In genomic region chr17:66739553-66739952, GRCh38 we compare ENCODE assay signal across 14 cellular contexts.
DNase-seq lines count a peak whose midpoint lies in the region; ATAC-seq and TF ChIP-seq lines count a peak whose summit lies in the region.
"Had no signal": no experiment of that assay in that cellular context is flagged by ENCODE, and none has a peak within 500 bp of the region (broad histone marks: within the 10 kb centered on the region; RNA-seq: fewer than 3 reads in every experiment).

No MANE protein-coding gene starts in this region.

- TF ChIP-seq CTCF in activated CD8-positive, alpha-beta T cell treated with anti-CD3 and anti-CD28 coated beads for 36 hours (IDR thresholded peaks at IDR 0.05): no peak

- intact Hi-C loops in activated CD8-positive, alpha-beta T cell treated with anti-CD3 and anti-CD28 coated beads for 36 hours (cut with micrococcal nuclease): no loop called here

- H2BK5ac ChIP-seq in mesendoderm (ENCODE audit: low read length): no peak overlapping the region

- no peak overlapping the region for H2BK120ac ChIP-seq in mesendoderm (ENCODE audit: low read depth, low read length)

- no peaks in the 10 kb centered on the region for H3K27me3 Mint-ChIP-seq in activated CD8-positive, alpha-beta T cell treated with anti-CD3 and anti-CD28 coated beads, Interleukin-2, amount 10 ng/mL, durations not matched to agents 7 days and 5 days (ENCODE audit: low read depth)
- H3K27me3 Mint-ChIP-seq in activated CD8-positive, alpha-beta T cell treated with anti-CD3 and anti-CD28 coated beads for 36 hours: no peaks in the 10 kb centered on the region
- no peaks in the 10 kb centered on the region for H3K27me3 Mint-ChIP-seq in stimulated activated naive CD8-positive, alpha-beta T cell treated with anti-CD3 and anti-CD28 coated beads, Interleukin-15, amount 100 ng/mL, for 72 hours
- H3K27me3 Mint-ChIP-seq: CD4-positive, alpha-beta T cell had no signal

- CTCF ChIA-PET in activated CD8-positive, alpha-beta T cell treated with anti-CD3 and anti-CD28 coated beads, Interleukin-2, amount 10 ng/mL, durations not matched to agents 7 days and 5 days (lab: Charles Lee): interaction anchor here (0.6 kb wide), 1 partner anchor 329 kb away, joined by 3 read pairs; no protein-coding TSS in a partner anchor
- CTCF ChIA-PET in activated CD8-positive, alpha-beta T cell treated with anti-CD3 and anti-CD28 coated beads for 36 hours (lab: Charles Lee): interaction anchor here (1.1 to 1.4 kb wide), 2 partner anchors 12 to 14 kb away, joined by 3 to 4 read pairs; no protein-coding TSS in a partner anchor

- WGBS in mesendoderm (ENCODE audit: extremely low coverage, insufficient coverage, low lambda C conversion rate): no CpG with 5 or more reads among the region's 8 CpGs

- H3K79me1 ChIP-seq in mesendoderm (ENCODE audit: low read length): no peaks in the 10 kb centered on the region

- no peaks in the 10 kb centered on the region for H3K4me1 Mint-ChIP-seq in activated CD8-positive, alpha-beta T cell treated with anti-CD3 and anti-CD28 coated beads, Interleukin-2, amount 10 ng/mL, durations not matched to agents 7 days and 5 days (ENCODE audit: low read depth)
- no peaks in the 10 kb centered on the region for H3K4me1 Mint-ChIP-seq in activated CD8-positive, alpha-beta T cell treated with anti-CD3 and anti-CD28 coated beads for 36 hours (ENCODE audit: low read depth)
- H3K4me1 Mint-ChIP-seq in stimulated activated naive CD8-positive, alpha-beta T cell treated with anti-CD3 and anti-CD28 coated beads, Interleukin-15, amount 100 ng/mL, for 72 hours: no peaks in the 10 kb centered on the region
- no peaks in the 10 kb centered on the region for H3K4me1 Mint-ChIP-seq in stimulated activated effector memory CD8-positive, alpha-beta T cell treated with anti-CD3 and anti-CD28 coated beads, Interleukin-12 subunit alpha, Interleukin-12 subunit beta, amount 100 ng/mL, for 72 hours

- H3K4me1 ChIP-seq in mesendoderm (ENCODE audit: control insufficient read depth, low read depth, low read length): peaks cover 11% of the 10 kb centered on the region

- no peaks in the 10 kb centered on the region for H3K9me3 Mint-ChIP-seq in activated CD8-positive, alpha-beta T cell treated with anti-CD3 and anti-CD28 coated beads, Interleukin-2, amount 10 ng/mL, durations not matched to agents 7 days and 5 days (ENCODE audit: insufficient read depth)
- H3K9me3 Mint-ChIP-seq in activated CD8-positive, alpha-beta T cell treated with anti-CD3 and anti-CD28 coated beads for 36 hours: no peaks in the 10 kb centered on the region
- no peaks in the 10 kb centered on the region for H3K9me3 Mint-ChIP-seq in stimulated activated naive CD8-positive, alpha-beta T cell treated with anti-CD3 and anti-CD28 coated beads, Interleukin-15, amount 100 ng/mL, for 72 hours
- no peaks in the 10 kb centered on the region for H3K9me3 Mint-ChIP-seq in stimulated activated effector memory CD8-positive, alpha-beta T cell treated with anti-CD3 and anti-CD28 coated beads, Interleukin-12 subunit alpha, Interleukin-12 subunit beta, amount 100 ng/mL, for 72 hours
- H3K9me3 Mint-ChIP-seq: CD4-positive, alpha-beta T cell had no signal

- H3K56ac ChIP-seq in mesendoderm (ENCODE audit: low read length): no peak overlapping the region

- no peak for DNase-seq in activated CD8-positive, alpha-beta T cell treated with anti-CD3 and anti-CD28 coated beads, Interleukin-2, amount 10 ng/mL, durations not matched to agents 7 days and 5 days
- DNase-seq in activated CD8-positive, alpha-beta T cell treated with anti-CD3 and anti-CD28 coated beads for 36 hours: no peak
- DNase-seq in stimulated activated naive CD8-positive, alpha-beta T cell treated with anti-CD3 and anti-CD28 coated beads, Interleukin-15, amount 100 ng/mL, for 72 hours: no peak
- no peak for DNase-seq in stimulated activated naive CD8-positive, alpha-beta T cell treated with anti-CD3 and anti-CD28 coated beads, Interleukin-15, Interleukin-2, amounts not matched to agents 100 U/mL and 50 U/mL, for 24 hours
- DNase-seq in mesendoderm (peak; percentile 78), CD1c-positive myeloid dendritic cell (ENCODE audit: extremely low spot score) (no peak)
- no peak for DNase-seq in stimulated activated effector memory CD8-positive, alpha-beta T cell treated with anti-CD3 and anti-CD28 coated beads, Interleukin-12 subunit alpha, Interleukin-12 subunit beta, amount 100 ng/mL, for 72 hours (ENCODE audit: low spot score in 2 of 2)
- no peak for DNase-seq in stimulated activated CD4-positive, alpha-beta T cell treated with anti-CD3 and anti-CD28 coated beads, Interleukin-4, amount 100 ng/mL, for 24 hours
- DNase-seq: ACHN; Calu3; CD4-positive, alpha-beta T cell; DMS 273 treated with DMSO at 0.1 percent for 48 hours had no signal

- H3K23ac ChIP-seq in mesendoderm (ENCODE audit: low read length): no peak overlapping the region

- ATAC-seq in activated CD8-positive, alpha-beta T cell treated with anti-CD3 and anti-CD28 coated beads, Interleukin-2, amount 10 ng/mL, durations not matched to agents 7 days and 5 days: no peak
- no peak for ATAC-seq in activated CD8-positive, alpha-beta T cell treated with anti-CD3 and anti-CD28 coated beads for 36 hours
- ATAC-seq in stimulated activated naive CD8-positive, alpha-beta T cell treated with anti-CD3 and anti-CD28 coated beads, Interleukin-15, amount 100 ng/mL, for 72 hours: no peak
- no peak for ATAC-seq in stimulated activated naive CD8-positive, alpha-beta T cell treated with anti-CD3 and anti-CD28 coated beads, Interleukin-15, Interleukin-2, amounts not matched to agents 100 U/mL and 50 U/mL, for 24 hours
- ATAC-seq in stimulated activated effector memory CD8-positive, alpha-beta T cell treated with anti-CD3 and anti-CD28 coated beads, Interleukin-12 subunit alpha, Interleukin-12 subunit beta, amount 100 ng/mL, for 72 hours: no peak
- ATAC-seq: HCT116 had no signal

- POLR2A ChIA-PET in activated CD8-positive, alpha-beta T cell treated with anti-CD3 and anti-CD28 coated beads, Interleukin-2, amount 10 ng/mL, durations not matched to agents 7 days and 5 days (lab: Charles Lee): no interaction called here
- POLR2A ChIA-PET in activated CD8-positive, alpha-beta T cell treated with anti-CD3 and anti-CD28 coated beads for 36 hours (lab: Charles Lee): no interaction called here

- H3K4me3 Mint-ChIP-seq in activated CD8-positive, alpha-beta T cell treated with anti-CD3 and anti-CD28 coated beads, Interleukin-2, amount 10 ng/mL, durations not matched to agents 7 days and 5 days: no peak overlapping the region
- no peak overlapping the region for H3K4me3 Mint-ChIP-seq in activated CD8-positive, alpha-beta T cell treated with anti-CD3 and anti-CD28 coated beads for 36 hours
- no peak overlapping the region for H3K4me3 Mint-ChIP-seq in stimulated activated naive CD8-positive, alpha-beta T cell treated with anti-CD3 and anti-CD28 coated beads, Interleukin-15, amount 100 ng/mL, for 72 hours
- no peak overlapping the region for H3K4me3 Mint-ChIP-seq in stimulated activated effector memory CD8-positive, alpha-beta T cell treated with anti-CD3 and anti-CD28 coated beads, Interleukin-12 subunit alpha, Interleukin-12 subunit beta, amount 100 ng/mL, for 72 hours
- H3K4me3 Mint-ChIP-seq: CD4-positive, alpha-beta T cell had no signal

- no peaks in the 10 kb centered on the region for H3K27me3 ChIP-seq in mesendoderm (ENCODE audit: insufficient read depth, low read length, poor library complexity)
- H3K27me3 ChIP-seq: BLaER1 treated with 17β-estradiol and CSF1 and Interleukin-3, amounts not matched to agents 10 nM and 100 nM had no signal

- peak overlapping the region; percentile 18 for H3K27ac Mint-ChIP-seq in activated CD8-positive, alpha-beta T cell treated with anti-CD3 and anti-CD28 coated beads, Interleukin-2, amount 10 ng/mL, durations not matched to agents 7 days and 5 days
- H3K27ac Mint-ChIP-seq in activated CD8-positive, alpha-beta T cell treated with anti-CD3 and anti-CD28 coated beads for 36 hours: no peak overlapping the region
- peak overlapping the region; percentile 17 to 55 for H3K27ac Mint-ChIP-seq in stimulated activated naive CD8-positive, alpha-beta T cell treated with anti-CD3 and anti-CD28 coated beads, Interleukin-15, amount 100 ng/mL, for 72 hours
- peak overlapping the region; percentile 32 for H3K27ac Mint-ChIP-seq in stimulated activated effector memory CD8-positive, alpha-beta T cell treated with anti-CD3 and anti-CD28 coated beads, Interleukin-12 subunit alpha, Interleukin-12 subunit beta, amount 100 ng/mL, for 72 hours
- H3K27ac Mint-ChIP-seq: CD4-positive, alpha-beta T cell had no signal

- no peak overlapping the region for H3K4me3 ChIP-seq in mesendoderm (ENCODE audit: low read length)
- H3K4me3 ChIP-seq: BLaER1 treated with 17β-estradiol and CSF1 and Interleukin-3, amounts not matched to agents 10 nM and 100 nM had no signal

- no peak overlapping the region for H4K5ac ChIP-seq in mesendoderm (ENCODE audit: low read length)

- no peak overlapping the region for H3K9ac ChIP-seq in mesendoderm (ENCODE audit: low read length)
- H3K9ac ChIP-seq: BLaER1 treated with 17β-estradiol and CSF1 and Interleukin-3, amounts not matched to agents 10 nM and 100 nM had no signal

- no peak overlapping the region for H3K4me2 ChIP-seq in mesendoderm (ENCODE audit: low read length)
- H3K4me2 ChIP-seq: BLaER1 treated with 17β-estradiol and CSF1 and Interleukin-3, amounts not matched to agents 10 nM and 100 nM had no signal

- no peak overlapping the region for H2AK5ac ChIP-seq in mesendoderm (ENCODE audit: low read length)

- no peak overlapping the region for H4K8ac ChIP-seq in mesendoderm (ENCODE audit: low read depth, low read length)

- H3K36me3 Mint-ChIP-seq in activated CD8-positive, alpha-beta T cell treated with anti-CD3 and anti-CD28 coated beads, Interleukin-2, amount 10 ng/mL, durations not matched to agents 7 days and 5 days (ENCODE audit: low read depth): peaks cover 50% of the 10 kb centered on the region
- peaks cover 23% of the 10 kb centered on the region for H3K36me3 Mint-ChIP-seq in activated CD8-positive, alpha-beta T cell treated with anti-CD3 and anti-CD28 coated beads for 36 hours (ENCODE audit: low read depth)
- H3K36me3 Mint-ChIP-seq in stimulated activated effector memory CD8-positive, alpha-beta T cell treated with anti-CD3 and anti-CD28 coated beads, Interleukin-12 subunit alpha, Interleukin-12 subunit beta, amount 100 ng/mL, for 72 hours: peaks cover 34% of the 10 kb centered on the region

- H3K36me3 ChIP-seq in mesendoderm (ENCODE audit: control insufficient read depth, insufficient read depth, low read length): no peaks in the 10 kb centered on the region

- no peak overlapping the region for H3K18ac ChIP-seq in mesendoderm (ENCODE audit: low read length)

- no peaks in the 10 kb centered on the region for H3K79me2 ChIP-seq in mesendoderm (ENCODE audit: control insufficient read depth, insufficient read depth, low read length)

- H3K4ac ChIP-seq in mesendoderm (ENCODE audit: low read depth, low read length): peak overlapping the region; percentile 21

- no peak overlapping the region for H2BK15ac ChIP-seq in mesendoderm (replicated peaks; ENCODE audit: low read depth)

- no peak overlapping the region for H3K27ac ChIP-seq in mesendoderm (ENCODE audit: low read depth, low read length)
- H3K27ac ChIP-seq: BLaER1 treated with 17β-estradiol and CSF1 and Interleukin-3, amounts not matched to agents 10 nM and 100 nM had no signal
